In the genomic region with DNA sequence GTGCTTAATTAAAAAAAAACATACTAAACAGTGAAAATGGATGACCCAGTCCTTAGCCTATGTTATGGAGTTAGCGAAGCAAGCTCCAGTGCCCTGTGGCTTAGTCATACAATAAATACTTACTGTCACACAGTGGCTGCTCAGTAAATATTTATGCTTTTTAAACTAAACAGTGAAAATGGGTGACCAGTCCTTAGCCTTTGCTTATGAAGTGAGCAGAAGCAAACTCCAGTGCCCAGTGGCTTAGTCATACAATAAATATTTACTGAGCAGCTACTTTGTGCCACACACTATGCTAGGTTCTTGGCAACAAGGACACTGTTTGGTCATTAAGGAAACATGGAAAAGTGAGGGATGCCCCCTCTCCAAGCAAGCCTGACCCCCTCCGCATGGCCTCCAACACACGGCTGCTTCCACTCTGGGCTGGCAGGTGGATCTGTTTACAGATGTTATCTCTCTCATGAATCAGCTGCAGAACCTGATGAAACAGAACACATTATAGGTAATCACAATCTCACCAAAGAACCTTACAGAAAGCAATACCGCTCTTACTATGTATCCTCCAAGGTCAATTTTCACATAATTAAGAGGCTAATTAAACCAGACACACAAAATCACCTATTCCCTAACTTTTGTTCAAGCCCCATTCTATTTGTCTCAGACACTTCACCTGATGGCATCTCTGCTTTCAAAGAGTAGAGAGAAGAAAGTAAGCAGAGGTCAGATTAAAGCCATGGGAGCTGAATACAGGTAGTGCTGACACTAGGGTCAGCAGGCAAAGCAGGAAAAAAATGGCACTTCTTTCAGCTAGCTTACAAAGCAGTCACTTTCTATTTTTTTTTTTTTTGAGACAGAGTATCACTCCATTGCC, we compare ENCODE assay signal across 10 cellular contexts. TPM values are rescaled to one million over a fixed set of nuclear protein-coding genes. Genes with fewer than 3 reads are reported as not detected.
A peak's percentile ranks its signal among the peaks of the same experiment; 100 is the strongest.
DNase-seq lines count a peak whose midpoint lies in the region; ATAC-seq and TF ChIP-seq lines count a peak whose summit lies in the region.
"Had no signal": no experiment of that assay in that cellular context is flagged by ENCODE, and none has a peak within 500 bp of the region (broad histone marks: within the 10 kb centered on the region; RNA-seq: fewer than 3 reads in every experiment).

No MANE protein-coding gene starts in this region.

- H3K27me3 ChIP-seq in effector memory CD4-positive, alpha-beta T cell (replicated peaks; ENCODE audit: control insufficient read depth, insufficient read depth, low read length, poor library complexity, severe bottlenecking) = no peaks in the 10 kb centered on the region
- H3K27me3 ChIP-seq: ascending aorta had no signal

- peak overlapping the region; percentile 2 for H3K27ac ChIP-seq in effector memory CD4-positive, alpha-beta T cell (ENCODE audit: insufficient read depth, low read length, poor library complexity, severe bottlenecking)
- H3K27ac ChIP-seq: ascending aorta had no signal

- H3K4me3 Mint-ChIP-seq in progenitor cell of endocrine pancreas (ENCODE audit: low read depth) (no peak overlapping the region), mesothelial cell of epicardium (no peak overlapping the region)

- H3K36me3 ChIP-seq in effector memory CD4-positive, alpha-beta T cell (ENCODE audit: control insufficient read depth, insufficient read depth, low read length) = peaks cover 31% of the 10 kb centered on the region

- peak overlapping the region; percentile 25 for H3K27ac Mint-ChIP-seq in progenitor cell of endocrine pancreas
- no peak overlapping the region for H3K27ac Mint-ChIP-seq in mesothelial cell of epicardium

- peaks cover 17% of the 10 kb centered on the region for H3K4me1 ChIP-seq in effector memory CD4-positive, alpha-beta T cell (ENCODE audit: control insufficient read depth, insufficient read depth, low read length, poor library complexity, severe bottlenecking)
- H3K4me1 ChIP-seq: ascending aorta had no signal

- DNase-seq in ELR (ENCODE audit: low read depth) (peak; percentile 93), NCI-H748 (lab: John Stamatoyannopoulos, UW; ENCODE audit: unreplicated experiment) (peak; percentile 89), progenitor cell of endocrine pancreas (ENCODE audit: low spot score, unreplicated experiment) (no peak), mesothelial cell of epicardium (ENCODE audit: low spot score in 2 of 2, unreplicated experiment in 2 of 2) (no peak), mucosa of gallbladder (ENCODE audit: low spot score) (no peak), activated gamma-delta T cell treated with Interleukin-2 at 50 U/mL for 16 hours (no peak)
- DNase-seq in effector memory CD4-positive, alpha-beta T cell = no peak
- DNase-seq: H7 had no signal

- no peaks in the 10 kb centered on the region for H3K9me3 ChIP-seq in effector memory CD4-positive, alpha-beta T cell (ENCODE audit: control insufficient read depth, low read length)
- H3K9me3 ChIP-seq: ascending aorta had no signal

- peaks cover 3% of the 10 kb centered on the region for H3K4me1 Mint-ChIP-seq in progenitor cell of endocrine pancreas (ENCODE audit: low read depth)
- H3K4me1 Mint-ChIP-seq in mesothelial cell of epicardium = peaks cover 2% of the 10 kb centered on the region

- H3K4me3 ChIP-seq in effector memory CD4-positive, alpha-beta T cell (ENCODE audit: insufficient read depth, low read depth, low read length, poor library complexity, severe bottlenecking) = no peak overlapping the region
- H3K4me3 ChIP-seq: ascending aorta had no signal

- no peak for ATAC-seq in HG03432 (IDR thresholded peaks at IDR 0.05; ENCODE audit: unreplicated experiment)

- H3K9me3 Mint-ChIP-seq in progenitor cell of endocrine pancreas (ENCODE audit: low read depth) (no peaks in the 10 kb centered on the region), mesothelial cell of epicardium (peaks cover 6% of the 10 kb centered on the region)

- H3K27me3 Mint-ChIP-seq in progenitor cell of endocrine pancreas (no peaks in the 10 kb centered on the region), mesothelial cell of epicardium (ENCODE audit: low read depth) (no peaks in the 10 kb centered on the region)

- TF ChIP-seq CTCF in progenitor cell of endocrine pancreas (IDR thresholded peaks at IDR 0.05; ENCODE audit: unreplicated experiment) (no peak), mesothelial cell of epicardium (IDR thresholded peaks at IDR 0.05; ENCODE audit: unreplicated experiment) (no peak)

- H3K36me3 Mint-ChIP-seq in progenitor cell of endocrine pancreas (ENCODE audit: insufficient read depth) (peaks cover 34% of the 10 kb centered on the region), mesothelial cell of epicardium (peaks cover 48% of the 10 kb centered on the region)

RNA-seq across cellular contexts. Expression of gene CDK5RAP1, which starts 27.3 kb away (rescaled TPM):
- 59.6 and 63.7 TPM in 2 replicates for total RNA-seq in progenitor cell of endocrine pancreas
- 38.7 to 41.0 TPM (median 39.8 TPM) in 3 replicates for total RNA-seq in mesothelial cell of epicardium
- 18.7 TPM for total RNA-seq in mucosa of gallbladder

Comparison
In these comparisons a context has a peak if more than half of its experiments do, and no peak if none do; other contexts are left out.
1. DNase-seq: peak in ELR (single experiment) and NCI-H748 (single experiment); none in effector memory CD4-positive, alpha-beta T cell (0 of 3), progenitor cell of endocrine pancreas (single experiment), mesothelial cell of epicardium (0 of 2), mucosa of gallbladder (single experiment) and activated gamma-delta T cell treated with Interleukin-2 at 50 U/mL for 16 hours (single experiment).